8 cellular contexts compared by ENCODE assay signal in genomic region chr22:20702175-20702545, GRCh38.
DNase-seq lines count a peak whose midpoint lies in the region; ATAC-seq and TF ChIP-seq lines count a peak whose summit lies in the region.
"Not testable (repeated sequence)": the region's sequence is repeated elsewhere in the genome, so short reads cannot be mapped to it uniquely, and the experiment has no call there.

No MANE protein-coding gene starts in this region.

- not testable (repeated sequence) for H3K9me3 ChIP-seq in AG04450 (ENCODE audit: control insufficient read depth, insufficient read depth, low read length)

- peak overlapping the region; percentile 70 for H3K4me3 ChIP-seq in AG04450 (ENCODE audit: low read depth, low read length)
- H3K4me3 ChIP-seq in KMS-11 (IDR thresholded peaks at IDR 0.05; ENCODE audit: insufficient read depth, low read depth, low read length) = not testable (repeated sequence)

- peak overlapping the region; percentile 98; the same call in 1 of the 2 replicates for H3K4me2 ChIP-seq in KMS-11

- H3K27ac ChIP-seq in AG04450 (ENCODE audit: low read depth, low read length); KMS-11: not testable (repeated sequence)

- H3K9me3 Mint-ChIP-seq in activated CD8-positive, alpha-beta memory T cell treated with anti-CD3 and anti-CD28 coated beads, Interleukin-2, amount 10 ng/mL, durations not matched to agents 7 days and 5 days (ENCODE audit: low read depth); effector memory CD8-positive, alpha-beta T cell: not testable (repeated sequence)

- not testable (repeated sequence) for H3K79me2 ChIP-seq in KMS-11 (ENCODE audit: insufficient read depth, low read depth)

- CTCF ChIA-PET in AG04450 (lab: Charles Lee) = not testable (repeated sequence)
- CTCF ChIA-PET in activated CD8-positive, alpha-beta memory T cell treated with anti-CD3 and anti-CD28 coated beads, Interleukin-2, amount 10 ng/mL, durations not matched to agents 7 days and 5 days (lab: Charles Lee) = interaction anchor here (2.0 kb wide), 1 partner anchor 137 kb away, joined by 6 read pairs; no protein-coding TSS in a partner anchor

- not testable (repeated sequence) for H3K36me3 ChIP-seq in KMS-11 (ENCODE audit: insufficient read depth)

- DNase-seq in AG04450 (ENCODE audit: low read depth, low spot score); left lobe of liver (ENCODE audit: low spot score); sciatic nerve (ENCODE audit: low spot score): not testable (repeated sequence)
- peak; percentile 49 for DNase-seq in activated CD8-positive, alpha-beta memory T cell treated with anti-CD3 and anti-CD28 coated beads, Interleukin-2, amount 10 ng/mL, durations not matched to agents 7 days and 5 days
- peak in 1 of 3 experiments; percentile 23 for DNase-seq in effector memory CD8-positive, alpha-beta T cell

- H3K27ac Mint-ChIP-seq in activated CD8-positive, alpha-beta memory T cell treated with anti-CD3 and anti-CD28 coated beads, Interleukin-2, amount 10 ng/mL, durations not matched to agents 7 days and 5 days = peak overlapping the region; percentile 100
- H3K27ac Mint-ChIP-seq in effector memory CD8-positive, alpha-beta T cell = peak overlapping the region; percentile 83 to 97

- intact Hi-C loops in sciatic nerve (cut with DNase I) = not testable (repeated sequence)

- not testable (repeated sequence) for H3K9ac ChIP-seq in KMS-11

- H3K27me3 Mint-ChIP-seq in activated CD8-positive, alpha-beta memory T cell treated with anti-CD3 and anti-CD28 coated beads, Interleukin-2, amount 10 ng/mL, durations not matched to agents 7 days and 5 days = peaks cover 14% of the 10 kb centered on the region
- not testable (repeated sequence) for H3K27me3 Mint-ChIP-seq in effector memory CD8-positive, alpha-beta T cell

- H3K4me3 Mint-ChIP-seq in activated CD8-positive, alpha-beta memory T cell treated with anti-CD3 and anti-CD28 coated beads, Interleukin-2, amount 10 ng/mL, durations not matched to agents 7 days and 5 days = peak overlapping the region; percentile 95
- H3K4me3 Mint-ChIP-seq in effector memory CD8-positive, alpha-beta T cell = peak overlapping the region; percentile 89 to 96

- TF ChIP-seq CTCF in AG04450 (IDR thresholded peaks at IDR 0.05; ENCODE audit: low read depth, low read length); KMS-11 (conservative IDR thresholded peaks at IDR 0.05; ENCODE audit: low read depth, low read length): not testable (repeated sequence)

- peak; percentile 17 for ATAC-seq in GM19328 (IDR thresholded peaks at IDR 0.05; ENCODE audit: unreplicated experiment)
- ATAC-seq in HG02852 (IDR thresholded peaks at IDR 0.05; ENCODE audit: unreplicated experiment) = peak; percentile 16
- peak; percentile 14 for ATAC-seq in activated CD8-positive, alpha-beta memory T cell treated with anti-CD3 and anti-CD28 coated beads, Interleukin-2, amount 10 ng/mL, durations not matched to agents 7 days and 5 days
- ATAC-seq in effector memory CD8-positive, alpha-beta T cell (replicated peaks) = peak; percentile 11
- ATAC-seq in left lobe of liver = peak; percentile 1
- ATAC-seq in sciatic nerve = peak; percentile 13

- not testable (repeated sequence) for H3K27me3 ChIP-seq in AG04450 (ENCODE audit: control insufficient read depth, insufficient read depth, low read length); KMS-11 (ENCODE audit: insufficient read depth, low read depth)

- POLR2A ChIA-PET in AG04450 (lab: Yijun Ruan, JAX) = not testable (repeated sequence)

- H3K36me3 Mint-ChIP-seq in activated CD8-positive, alpha-beta memory T cell treated with anti-CD3 and anti-CD28 coated beads, Interleukin-2, amount 10 ng/mL, durations not matched to agents 7 days and 5 days = not testable (repeated sequence)
- peaks cover 12% of the 10 kb centered on the region for H3K36me3 Mint-ChIP-seq in effector memory CD8-positive, alpha-beta T cell (ENCODE audit: insufficient read depth)

- peaks cover 12% of the 10 kb centered on the region for H3K4me1 Mint-ChIP-seq in activated CD8-positive, alpha-beta memory T cell treated with anti-CD3 and anti-CD28 coated beads, Interleukin-2, amount 10 ng/mL, durations not matched to agents 7 days and 5 days
- not testable (repeated sequence) for H3K4me1 Mint-ChIP-seq in effector memory CD8-positive, alpha-beta T cell (ENCODE audit: low read depth in 2 of 2)

- H4K20me1 ChIP-seq in KMS-11 (ENCODE audit: insufficient read depth) = not testable (repeated sequence)

- H2AFZ ChIP-seq in KMS-11 (ENCODE audit: low read depth) = not testable (repeated sequence)

- peaks cover 11% of the 10 kb centered on the region for H3K4me1 ChIP-seq in KMS-11 (ENCODE audit: low read depth, poor library complexity, severe bottlenecking)
